In genomic region chr15:43128174-43129049, GRCh38 we compare ENCODE assay signal across 8 cellular contexts. TPM values are rescaled to one million over a fixed set of nuclear protein-coding genes. Genes with fewer than 3 reads are reported as not detected.
DNase-seq lines count a peak whose midpoint lies in the region; ATAC-seq and TF ChIP-seq lines count a peak whose summit lies in the region.
"Not testable (repeated sequence)": the region's sequence is repeated elsewhere in the genome, so short reads cannot be mapped to it uniquely, and the experiment has no call there.

No MANE protein-coding gene starts in this region.

- H2AK5ac ChIP-seq in trophoblast cell (ENCODE audit: low read length): not testable (repeated sequence)

- BruUV-seq in HCT116 (replicated peaks; lab: Mats Ljungman, UMichigan): not testable (repeated sequence)

- H3K4me2 ChIP-seq in HCT116 (ENCODE audit: low read length); trophoblast cell (ENCODE audit: low read length): not testable (repeated sequence)

- peak overlapping the region; percentile 8 for H3K27ac Mint-ChIP-seq in type B pancreatic cell

- not testable (repeated sequence) for H2BK5ac ChIP-seq in trophoblast cell (ENCODE audit: low read depth, low read length, poor library complexity)

- not testable (repeated sequence) for H4K8ac ChIP-seq in trophoblast cell (ENCODE audit: low read depth, low read length)

- POLR2A ChIA-PET in HCT116 (lab: Charles Lee): not testable (repeated sequence)

- not testable (repeated sequence) for H4K20me1 ChIP-seq in HCT116 (ENCODE audit: insufficient read depth)

- H4K91ac ChIP-seq in trophoblast cell (ENCODE audit: low read depth, low read length): not testable (repeated sequence)

- not testable (repeated sequence) for TF ChIP-seq POLR2A in HCT116 (IDR thresholded peaks at IDR 0.05; ENCODE audit: borderline replicate concordance, extremely low read depth, insufficient read depth, insufficient read length); NB4 (IDR thresholded peaks at IDR 0.05; ENCODE audit: extremely low read depth, insufficient read length)

- not testable (repeated sequence) for H3K9me3 ChIP-seq in HCT116 (ENCODE audit: control insufficient read depth in 1 of 2, insufficient read depth in 1 of 2, low read depth in 1 of 2, low read length in 2 of 2); colonic mucosa; left lung; trophoblast cell (ENCODE audit: insufficient read depth, low read depth, low read length)

- H3K14ac ChIP-seq in trophoblast cell (ENCODE audit: low read length): not testable (repeated sequence)

- not testable (repeated sequence) for H3K79me1 ChIP-seq in trophoblast cell (ENCODE audit: low read length)

- H3K4ac ChIP-seq in trophoblast cell (ENCODE audit: low read depth, low read length): not testable (repeated sequence)

- not testable (repeated sequence) for H3K23ac ChIP-seq in trophoblast cell (ENCODE audit: low read length)

- not testable (repeated sequence) for H3K9me2 ChIP-seq in HCT116 (ENCODE audit: insufficient read depth)

- H3K18ac ChIP-seq in trophoblast cell (ENCODE audit: low read length): not testable (repeated sequence)

- H3K79me2 ChIP-seq in HCT116 (ENCODE audit: insufficient read depth, low read length); trophoblast cell (ENCODE audit: control insufficient read depth, insufficient read depth, low read length, poor library complexity): not testable (repeated sequence)

- not testable (repeated sequence) for H3K9ac ChIP-seq in HCT116 (ENCODE audit: low read length); colonic mucosa (ENCODE audit: low read depth in 2 of 2, low read length in 2 of 2); trophoblast cell (ENCODE audit: low read length)

- H3K4me1 ChIP-seq in HCT116 (ENCODE audit: control insufficient read depth in 1 of 2, insufficient read depth in 2 of 2, low read length in 2 of 2) (peaks cover 12 to 26% of the 10 kb centered on the region in 2 experiments; a peak in 3 of 4 replicates), colonic mucosa (peaks cover 14% of the 10 kb centered on the region), left lung (peaks cover 0 to 47% of the 10 kb centered on the region in 2 donors)
- H3K4me1 ChIP-seq in trophoblast cell (ENCODE audit: control insufficient read depth in 1 of 2, insufficient read depth in 2 of 2, low read length in 2 of 2): not testable (repeated sequence)

- not testable (repeated sequence) for H3K27me3 Mint-ChIP-seq in type B pancreatic cell

- H3K36me3 Mint-ChIP-seq in type B pancreatic cell: not testable (repeated sequence)

- H3K27ac ChIP-seq in HCT116 (ENCODE audit: low read depth, low read length); trophoblast cell (ENCODE audit: low read depth, low read length): not testable (repeated sequence)
- peak overlapping the region; percentile 92 for H3K27ac ChIP-seq in VCaP
- H3K27ac ChIP-seq in colonic mucosa: peak overlapping the region; percentile 60
- H3K27ac ChIP-seq in left lung: peak overlapping the region; percentile 33 to 66

- not testable (repeated sequence) for H2AFZ ChIP-seq in HCT116 (ENCODE audit: low read depth, low read length, poor library complexity, severe bottlenecking); trophoblast cell (ENCODE audit: insufficient read depth, low read length, poor library complexity)

- not testable (repeated sequence) for H3K4me3 Mint-ChIP-seq in type B pancreatic cell

- WGBS in trophoblast cell (ENCODE audit: extremely low coverage, insufficient coverage, insufficient read length): no CpG with 5 or more reads among the region's 12 CpGs

- RAD21 ChIA-PET in HCT116 (lab: Charles Lee; ENCODE audit: low non-redundant PET in 1 of 2, low total read pairs in 2 of 2, uncharacterized antibody in 2 of 2, unreplicated experiment in 2 of 2): not testable (repeated sequence)

- not testable (repeated sequence) for H3K9me3 Mint-ChIP-seq in type B pancreatic cell

- not testable (repeated sequence) for ATAC-seq in HCT116, left lung

- TF ChIP-seq RAD21 in HCT116 (IDR thresholded peaks at IDR 0.05; ENCODE audit: low read depth): not testable (repeated sequence)

- H4K12ac ChIP-seq in trophoblast cell (ENCODE audit: low read depth, low read length): not testable (repeated sequence)

- H3K4me1 Mint-ChIP-seq in type B pancreatic cell (ENCODE audit: unreplicated experiment): not testable (repeated sequence)

- DNase-seq in COLO668 (lab: John Stamatoyannopoulos, UW; ENCODE audit: unreplicated experiment) (peak; percentile 3), NB4 (ENCODE audit: low read depth) (peak; percentile 16), trophoblast cell (peak; percentile 17 to 34)
- not testable (repeated sequence) for DNase-seq in HCT116 (ENCODE audit: low read depth, low spot score); colonic mucosa; left lung; type B pancreatic cell (ENCODE audit: extremely low spot score, unreplicated experiment)

- H2BK120ac ChIP-seq in trophoblast cell (ENCODE audit: insufficient read depth, low read length, poor library complexity): not testable (repeated sequence)

- H3K4me3 ChIP-seq in HCT116 (replicated peaks in 1 of 2; ENCODE audit: low read depth in 1 of 2, low read length in 2 of 2); NB4 (ENCODE audit: low read depth, low read length); colonic mucosa; left lung; trophoblast cell (ENCODE audit: low read depth, low read length): not testable (repeated sequence)

- not testable (repeated sequence) for TF ChIP-seq CTCF in HCT116 (IDR thresholded peaks at IDR 0.05 in 2 of 3, conservative IDR thresholded peaks at IDR 0.05 in 1 of 3; ENCODE audit: borderline replicate concordance in 1 of 3, insufficient read depth in 1 of 3, low read depth in 2 of 3, low read length in 2 of 3); NB4 (IDR thresholded peaks at IDR 0.05; ENCODE audit: low read depth, low read length); VCaP (conservative IDR thresholded peaks at IDR 0.05); colonic mucosa (IDR thresholded peaks at IDR 0.05); left lung (IDR thresholded peaks at IDR 0.05); type B pancreatic cell (conservative IDR thresholded peaks at IDR 0.05)

- CTCF ChIA-PET in HCT116 (lab: Charles Lee): not testable (repeated sequence)

- H2BK12ac ChIP-seq in trophoblast cell (ENCODE audit: low read length): not testable (repeated sequence)

- intact Hi-C loops in HCT116 (cut with micrococcal nuclease); colonic mucosa (cut with DNase I); left lung (cut with DNase I): not testable (repeated sequence)

- H3K27me3 ChIP-seq in HCT116 (ENCODE audit: insufficient read depth, low read length); colonic mucosa; left lung; trophoblast cell (ENCODE audit: insufficient read depth, low read length): not testable (repeated sequence)

- H3K36me3 ChIP-seq in HCT116 (ENCODE audit: control insufficient read depth in 1 of 2, insufficient read depth in 2 of 2, low read length in 2 of 2); colonic mucosa; left lung; trophoblast cell (ENCODE audit: control insufficient read depth in 1 of 2, insufficient read depth in 2 of 2, low read length in 2 of 2): not testable (repeated sequence)

TF ChIP-seq in HCT116, 20 proteins besides CTCF, POLR2A, EP300 and RAD21:
- TF ChIP-seq CBX3 (IDR thresholded peaks at IDR 0.05; ENCODE audit: low read depth): peak; percentile 22; the same call in 1 of the 2 replicates
TF ChIP-seq in HCT116: peak in this region for 1; not testable (repeated sequence) for 19.

RNA-seq across cellular contexts. Expression of gene TMEM62, which starts 5.0 kb away (rescaled TPM):
- total RNA-seq in HCT116 (2021; ENCODE audit: unreplicated experiment) (8.8 TPM), colonic mucosa (10 to 100 TPM; 33.0 to 34.2 TPM), left lung (10 to 100 TPM; 28.0 to 31.0 TPM), type B pancreatic cell (ENCODE audit: low replicate concordance) (11.5 and 22.1 TPM in 2 replicates)
- polyA plus RNA-seq in HCT116 (2012): 5.9 and 7.2 TPM in 2 replicates
- 27.8 and 29.5 TPM in 2 replicates for polyA plus RNA-seq in trophoblast cell (2013)

RNA-seq across cellular contexts. Expression of gene UBR1, which starts 22.6 kb away (rescaled TPM):
- 17.9 TPM for total RNA-seq in HCT116 (2021; ENCODE audit: unreplicated experiment)
- polyA plus RNA-seq in HCT116 (2012): 4.0 and 11.5 TPM in 2 replicates
- total RNA-seq in colonic mucosa: 10 to 100 TPM; 21.4 to 26.2 TPM
- total RNA-seq in left lung: 10 to 100 TPM; 28.6 to 31.5 TPM
- 14.0 and 14.4 TPM in 2 replicates for polyA plus RNA-seq in trophoblast cell (2013)
- 21.1 and 28.3 TPM in 2 replicates for total RNA-seq in type B pancreatic cell (ENCODE audit: low replicate concordance)

RNA-seq across cellular contexts. Expression of gene CCNDBP1, which starts 56.8 kb away (rescaled TPM):
- 39.8 TPM for total RNA-seq in HCT116 (2021; ENCODE audit: unreplicated experiment)
- polyA plus RNA-seq in HCT116 (2012): 32.0 and 38.4 TPM in 2 replicates
- total RNA-seq in colonic mucosa: 10 to 100 TPM; 48.2 to 64.5 TPM
- 10 to 100 TPM; 53.2 to 56.3 TPM for total RNA-seq in left lung
- 56.8 and 61.3 TPM in 2 replicates for polyA plus RNA-seq in trophoblast cell (2013)
- 28.2 and 41.5 TPM in 2 replicates for total RNA-seq in type B pancreatic cell (ENCODE audit: low replicate concordance)
